Comparison of ENCODE assay signal across 1 cellular context in genomic region chr9:79902937-79903600, GRCh38.
TF ChIP-seq lines count a peak whose summit lies in the region.

No MANE protein-coding gene starts in this region.

TF ChIP-seq in SK-N-SH, 30 proteins besides CTCF, POLR2A, EP300 and RAD21 (continued from another document):
- TF ChIP-seq FOXM1 (IDR thresholded peaks at IDR 0.05; ENCODE audit: low read depth): no peak
